Comparison of ENCODE assay signal across 8 cellular contexts in the genomic region with DNA sequence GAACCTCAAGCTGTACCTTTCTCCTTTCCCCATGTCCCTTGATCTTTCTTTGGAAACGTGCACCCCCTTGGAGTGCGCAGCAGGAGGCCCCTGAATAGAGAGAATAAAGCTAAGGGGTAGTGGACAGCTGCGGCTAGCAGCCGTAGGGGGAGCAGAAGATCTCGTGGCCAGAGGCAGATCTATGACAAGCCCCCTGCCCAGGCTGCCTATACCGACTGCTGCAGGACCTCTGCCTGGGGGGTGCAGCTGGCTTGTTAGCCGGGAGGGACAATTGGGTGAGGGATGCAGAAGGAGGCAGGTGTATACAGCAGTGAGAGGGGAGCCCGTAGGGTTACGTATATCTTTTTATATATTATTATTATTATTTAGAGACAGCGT. TPM values are rescaled to one million over a fixed set of nuclear protein-coding genes. Genes with fewer than 3 reads are reported as not detected.
DNase-seq lines count a peak whose midpoint lies in the region; ATAC-seq and TF ChIP-seq lines count a peak whose summit lies in the region.
"Not testable (repeated sequence)": the region's sequence is repeated elsewhere in the genome, so short reads cannot be mapped to it uniquely, and the experiment has no call there.

No MANE protein-coding gene starts in this region.

- not testable (repeated sequence) for H3K36me3 ChIP-seq in GM23338 (ENCODE audit: insufficient read depth)

- H3K4me3 ChIP-seq in GM23338 = not testable (repeated sequence)

- not testable (repeated sequence) for H3F3A ChIP-seq in GM23338 (replicated peaks; ENCODE audit: low read depth)

- H3K4me3 Mint-ChIP-seq in GM23338 = not testable (repeated sequence)
- H3K4me3 Mint-ChIP-seq in T-cell = peak overlapping the region in 1 of 3 donors; percentile 78

- not testable (repeated sequence) for H3K9me3 Mint-ChIP-seq in GM23338, T-cell

- CTCF ChIA-PET in T-cell (lab: Charles Lee) = not testable (repeated sequence)

- H2AFZ ChIP-seq in GM23338 = not testable (repeated sequence)

- H3K4me1 Mint-ChIP-seq in GM23338, T-cell: not testable (repeated sequence)

- H3K27ac Mint-ChIP-seq in GM23338, T-cell: not testable (repeated sequence)

- TF ChIP-seq CTCF in GM23338 (conservative IDR thresholded peaks at IDR 0.05; ENCODE audit: low read depth in 2 of 2); foreskin keratinocyte (conservative IDR thresholded peaks at IDR 0.05): not testable (repeated sequence)

- H3K27me3 Mint-ChIP-seq in GM23338 (ENCODE audit: insufficient read depth, low read depth, poor library complexity); T-cell: not testable (repeated sequence)

- H3K4me2 ChIP-seq in GM23338 = not testable (repeated sequence)

- not testable (repeated sequence) for H3K36me3 Mint-ChIP-seq in GM23338 (ENCODE audit: low read depth); T-cell

- intact Hi-C loops in sciatic nerve (cut with DNase I) = not testable (repeated sequence)

- H3K9me2 ChIP-seq in GM23338 (ENCODE audit: insufficient read depth) = not testable (repeated sequence)

- not testable (repeated sequence) for H3K27ac ChIP-seq in GM23338 (ENCODE audit: low read depth); foreskin keratinocyte

- not testable (repeated sequence) for H3K79me2 ChIP-seq in GM23338 (replicated peaks; ENCODE audit: insufficient read depth)

- H4K20me1 ChIP-seq in GM23338 (replicated peaks; ENCODE audit: insufficient read depth) = not testable (repeated sequence)

- ATAC-seq in GM18517 (IDR thresholded peaks at IDR 0.05; ENCODE audit: unreplicated experiment) (peak; percentile 49), GM19452 (IDR thresholded peaks at IDR 0.05; ENCODE audit: unreplicated experiment) (peak; percentile 30), GM23338 (peak; percentile 47), HG03025 (IDR thresholded peaks at IDR 0.05; ENCODE audit: low FRiP score, unreplicated experiment) (peak; percentile 26), HG03442 (IDR thresholded peaks at IDR 0.05; ENCODE audit: unreplicated experiment) (peak; percentile 24), T-cell (replicated peaks in 1 of 4) (peak in 3 of 4 experiments; percentile 3 to 38 (median 4)), foreskin keratinocyte (peak; percentile 25), sciatic nerve (peak; percentile 39)

- H3K4me1 ChIP-seq in GM23338 (ENCODE audit: insufficient read depth); foreskin keratinocyte: not testable (repeated sequence)

- H3K27me3 ChIP-seq in GM23338 (ENCODE audit: insufficient read depth); foreskin keratinocyte: not testable (repeated sequence)

- POLR2A ChIA-PET in T-cell (lab: Charles Lee) = not testable (repeated sequence)

- DNase-seq in GM23338 (ENCODE audit: low spot score); T-cell; foreskin keratinocyte; sciatic nerve (ENCODE audit: low spot score): not testable (repeated sequence)

RNA-seq across cellular contexts. Expression of a gene that starts 0.5 kb away (rescaled TPM):
- total RNA-seq in GM23338 (2014; rRNA removed; shearing (Covaris generic)) = 32.2 and 39.0 TPM in 2 replicates
- polyA plus RNA-seq in GM23338 (2016; fragmentation: Nextera tagmentation; extraction: Ambion mirVana) = 167 and 190 TPM in 2 replicates
- 10 to 100 TPM; 35.2 to 53.7 (median 42.3) TPM for total RNA-seq in T-cell
- 69.9 and 80.2 TPM in 2 replicates for total RNA-seq in foreskin keratinocyte
- 114 and 126 TPM in 2 replicates for polyA plus RNA-seq in foreskin keratinocyte
- total RNA-seq in sciatic nerve = 31.6 TPM

RNA-seq across cellular contexts. Expression of a gene that starts 14.4 kb away (rescaled TPM):
- 43.3 and 55.2 TPM in 2 replicates for total RNA-seq in GM23338 (2014; rRNA removed; shearing (Covaris generic))
- polyA plus RNA-seq in GM23338 (2016; fragmentation: Nextera tagmentation; extraction: Ambion mirVana) (24.0 and 28.1 TPM in 2 replicates), foreskin keratinocyte (22.1 and 24.7 TPM in 2 replicates)
- total RNA-seq in T-cell (10 to 100 TPM; 14.0 to 29.0 (median 23.9) TPM), foreskin keratinocyte (23.3 and 25.0 TPM in 2 replicates), sciatic nerve (11.1 TPM)

RNA-seq across cellular contexts. Expression of a gene that starts 14.5 kb away (rescaled TPM):
- 31.0 and 45.0 TPM in 2 replicates for total RNA-seq in GM23338 (2014; rRNA removed; shearing (Covaris generic))
- polyA plus RNA-seq in GM23338 (2016; fragmentation: Nextera tagmentation; extraction: Ambion mirVana) (17.7 and 20.0 TPM in 2 replicates), foreskin keratinocyte (11.8 and 12.2 TPM in 2 replicates)
- total RNA-seq in T-cell (10 to 100 TPM in 3 of 5 donors, 1 to 10 TPM in 2; 5.6 to 13.5 (median 12.2) TPM), foreskin keratinocyte (9.6 and 9.9 TPM in 2 replicates), sciatic nerve (8.6 TPM)

RNA-seq across cellular contexts. Expression of a gene that starts 38.4 kb away (rescaled TPM):
- 1.5 and 4.2 TPM in 2 replicates for total RNA-seq in GM23338 (2014; rRNA removed; shearing (Covaris generic))
- polyA plus RNA-seq in GM23338 (2016; fragmentation: Nextera tagmentation; extraction: Ambion mirVana) (0.99 and 1.1 TPM in 2 replicates), foreskin keratinocyte (0.16 and 0.29 TPM in 2 replicates)
- total RNA-seq in T-cell (10 to 100 TPM; 18.3 to 57.0 (median 43.0) TPM), foreskin keratinocyte (0.51 and 0.53 TPM in 2 replicates), sciatic nerve (59.3 TPM)

RNA-seq across cellular contexts. Expression of a gene that starts 45.8 kb away (rescaled TPM):
- 21.7 and 33.8 TPM in 2 replicates for total RNA-seq in GM23338 (2014; rRNA removed; shearing (Covaris generic))
- polyA plus RNA-seq in GM23338 (2016; fragmentation: Nextera tagmentation; extraction: Ambion mirVana) = 6.6 and 8.6 TPM in 2 replicates
- 10 to 100 TPM; 23.0 to 47.5 (median 37.8) TPM for total RNA-seq in T-cell
- total RNA-seq in foreskin keratinocyte = 5.6 and 7.5 TPM in 2 replicates
- polyA plus RNA-seq in foreskin keratinocyte = 3.1 and 3.8 TPM in 2 replicates
- 18.0 TPM for total RNA-seq in sciatic nerve
